ENCODE assay signal across 9 cellular contexts in the genomic region with DNA sequence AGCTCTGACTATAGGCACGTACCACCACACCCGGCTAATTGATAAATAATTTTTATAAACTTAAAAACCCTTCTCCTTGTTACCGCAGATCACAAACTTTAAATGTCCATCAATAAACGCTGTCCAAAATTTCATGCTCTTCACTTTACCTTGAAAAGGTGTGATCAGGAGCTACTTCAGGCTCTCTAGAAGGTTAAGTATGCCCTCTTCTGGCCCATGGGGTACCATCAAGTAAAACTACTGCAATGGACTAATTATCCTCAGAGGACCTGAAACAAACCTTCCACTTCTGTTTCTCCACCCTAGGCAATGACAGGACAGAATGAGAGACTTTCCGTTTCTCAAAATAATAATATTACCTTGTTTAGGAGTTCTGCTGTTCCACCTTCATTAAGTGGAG. TPM values are rescaled to one million over a fixed set of nuclear protein-coding genes. Genes with fewer than 3 reads are reported as not detected.
DNase-seq lines count a peak whose midpoint lies in the region; TF ChIP-seq lines count a peak whose summit lies in the region.
"Had no signal": no experiment of that assay in that cellular context is flagged by ENCODE, and none has a peak within 500 bp of the region (broad histone marks: within the 10 kb centered on the region; RNA-seq: fewer than 3 reads in every experiment).

No MANE protein-coding gene starts in this region.

- no peaks in the 10 kb centered on the region for H3K9me3 ChIP-seq in uterus

- DNase-seq in DMS153 (lab: John Stamatoyannopoulos, UW) (peak; percentile 11), HFFc6 (no peak), SW480 (ENCODE audit: low spot score) (peak; percentile 50), left kidney (ENCODE audit: low read depth, low spot score) (peak; percentile 13), T-helper 9 cell (no peak), midbrain (lab: John Stamatoyannopoulos, UW) (no peak), uterus (no peak)
- no peak for DNase-seq in effector CD8-positive, alpha-beta T cell (lab: John Stamatoyannopoulos, UW)

- H3K27ac Mint-ChIP-seq in HFFc6 = no peak overlapping the region
- H3K27ac Mint-ChIP-seq: activated naive CD4-positive, alpha-beta T cell treated with anti-CD3 and anti-CD28 coated beads, Interleukin-2, amount 50 U/mL, for 24 hours had no signal

- peaks cover 2% of the 10 kb centered on the region for H3K27me3 Mint-ChIP-seq in HFFc6 (ENCODE audit: insufficient read depth)
- H3K27me3 Mint-ChIP-seq: activated naive CD4-positive, alpha-beta T cell treated with anti-CD3 and anti-CD28 coated beads, Interleukin-2, amount 50 U/mL, for 24 hours had no signal

- no peak overlapping the region for H3K27ac ChIP-seq in uterus

- H3K4me3 ChIP-seq in uterus = no peak overlapping the region

- intact Hi-C loops in uterus (cut with DNase I; ENCODE audit: low total_unique reads) = no loop called here

- H3K9me3 Mint-ChIP-seq in HFFc6 = no peaks in the 10 kb centered on the region
- H3K9me3 Mint-ChIP-seq: activated naive CD4-positive, alpha-beta T cell treated with anti-CD3 and anti-CD28 coated beads, Interleukin-2, amount 50 U/mL, for 24 hours had no signal

- H3K36me3 ChIP-seq in uterus = no peaks in the 10 kb centered on the region

- no peaks in the 10 kb centered on the region for H3K4me1 Mint-ChIP-seq in HFFc6 (ENCODE audit: low read depth)
- H3K4me1 Mint-ChIP-seq: activated naive CD4-positive, alpha-beta T cell treated with anti-CD3 and anti-CD28 coated beads, Interleukin-2, amount 50 U/mL, for 24 hours had no signal

- no peak for TF ChIP-seq POLR2A in uterus (IDR thresholded peaks at IDR 0.05)

- H3K4me1 ChIP-seq in uterus = no peaks in the 10 kb centered on the region

- H3K27me3 ChIP-seq in uterus = no peaks in the 10 kb centered on the region

- TF ChIP-seq CTCF in HFFc6 (IDR thresholded peaks at IDR 0.05) (peak; percentile 63), uterus (IDR thresholded peaks at IDR 0.05) (peak in 1 of 4 experiments; percentile 23)

- peaks cover 17% of the 10 kb centered on the region for H3K36me3 Mint-ChIP-seq in HFFc6 (ENCODE audit: low read depth)

- no peak overlapping the region for H3K4me3 Mint-ChIP-seq in HFFc6
- H3K4me3 Mint-ChIP-seq: activated naive CD4-positive, alpha-beta T cell treated with anti-CD3 and anti-CD28 coated beads, Interleukin-2, amount 50 U/mL, for 24 hours had no signal

RNA-seq across cellular contexts. Expression of gene LZTFL1, which starts 9.2 kb away (rescaled TPM):
- total RNA-seq in HFFc6 (2021; fragmentation: NEBNext Ultra II Directional; extraction: Animal tissue kit (Norgen Biotek cat#: 25700)) = 10 to 100 TPM; 13.0 to 20.0 (median 15.8) TPM
- total RNA-seq in uterus = 10 to 100 TPM; 13.8 to 44.5 (median 21.0) TPM

RNA-seq across cellular contexts. Expression of gene SLC6A20, which starts 36.4 kb away (rescaled TPM):
- total RNA-seq in HFFc6 (2021; fragmentation: NEBNext Ultra II Directional; extraction: Animal tissue kit (Norgen Biotek cat#: 25700)) = not detected
- total RNA-seq in uterus = 1 to 10 TPM in 1 of 4 donors, not detected in 3; 2.6 TPM

RNA-seq across cellular contexts. Expression of gene CCR9, which starts 53.7 kb away (rescaled TPM):
- total RNA-seq in HFFc6 (2021; fragmentation: NEBNext Ultra II Directional; extraction: Animal tissue kit (Norgen Biotek cat#: 25700)) = not detected
- total RNA-seq in uterus = under 1 TPM in 1 of 4 donors, not detected in 3; 0.14 TPM

Comparison
In these comparisons a context has a peak if more than half of its experiments do, and no peak if none do; other contexts are left out.
1. DNase-seq: peak in DMS153 (single experiment), SW480 (single experiment) and left kidney (single experiment); none in HFFc6 (single experiment), T-helper 9 cell (single experiment), midbrain (single experiment), effector CD8-positive, alpha-beta T cell (single experiment) and uterus (0 of 2).